25 cellular contexts compared by ENCODE assay signal in genomic region chr6:170156448-170157375, GRCh38.
"Had no signal": no experiment of that assay in that cellular context is flagged by ENCODE, and none has a peak within 500 bp of the region (broad histone marks: within the 10 kb centered on the region; RNA-seq: fewer than 3 reads in every experiment).

No MANE protein-coding gene starts in this region.

- H3K9me3 Mint-ChIP-seq: activated B cell treated with CpG ODN at 0.5 μM for 24 hours; activated naive CD4-positive, alpha-beta T cell treated with anti-CD3 and anti-CD28 coated beads, Interleukin-2, amount 50 U/mL, for 24 hours; activated naive CD8-positive, alpha-beta T cell treated with anti-CD3 and anti-CD28 coated beads, Interleukin-2, amount 50 U/mL, for 24 hours; activated T-helper 2 cell treated with anti-CD3 and anti-CD28 coated beads, Interferon-gamma antibody, Interleukin-2, Interleukin-4, amounts not matched to agents 10 μg/mL and 5 μg/mL and 100 μg/mL, durations not matched to agents 14 hours and 24 hours and 36 hours; dendritic cell treated with granulocyte-macrophage colony-stimulating factor and Interleukin-4, amounts not matched to agents 40 ng/mL and 50 ng/mL, for 4 days; memory B cell; naive thymus-derived CD4-positive, alpha-beta T cell; T-helper 2 cell treated with Interferon-gamma antibody and Interleukin-4, amounts not matched to agents 5 μg/mL and 100 μg/mL, for 36 hours had no signal

- H3K36me3 ChIP-seq: esophagus muscularis mucosa, neural progenitor cell, transverse colon, uterus had no signal

- H3K4me1 ChIP-seq: foreskin keratinocyte, testis, uterus had no signal

- H3K4me2 ChIP-seq: neural progenitor cell, smooth muscle cell had no signal

- H3K27ac Mint-ChIP-seq: activated B cell treated with CpG ODN at 0.5 μM for 24 hours; activated CD8-positive, alpha-beta memory T cell treated with anti-CD3 and anti-CD28 coated beads, Interleukin-2, amount 10 ng/mL, durations not matched to agents 7 days and 5 days; activated CD8-positive, alpha-beta T cell treated with anti-CD3 and anti-CD28 coated beads, Interleukin-2, amount 10 ng/mL, durations not matched to agents 7 days and 5 days; activated naive CD8-positive, alpha-beta T cell treated with anti-CD3 and anti-CD28 coated beads, Interleukin-2, amount 50 U/mL, for 24 hours; activated T-helper 2 cell treated with anti-CD3 and anti-CD28 coated beads, Interferon-gamma antibody, Interleukin-2, Interleukin-4, amounts not matched to agents 10 μg/mL and 5 μg/mL and 100 μg/mL, durations not matched to agents 14 hours and 24 hours and 36 hours; dendritic cell treated with granulocyte-macrophage colony-stimulating factor and Interleukin-4, amounts not matched to agents 40 ng/mL and 50 ng/mL, for 4 days; naive thymus-derived CD4-positive, alpha-beta T cell; T-helper 2 cell treated with Interferon-gamma antibody and Interleukin-4, amounts not matched to agents 5 μg/mL and 100 μg/mL, for 36 hours had no signal

- FAIRE-seq: islet of Langerhans had no signal

- H3K9ac ChIP-seq: neural progenitor cell had no signal

- H3K27ac ChIP-seq: esophagus muscularis mucosa, foreskin keratinocyte, neural progenitor cell, testis, transverse colon, uterus had no signal

- H3K27me3 ChIP-seq: neural progenitor cell, testis, transverse colon, uterus had no signal

- H3K36me3 Mint-ChIP-seq: activated CD8-positive, alpha-beta memory T cell treated with anti-CD3 and anti-CD28 coated beads, Interleukin-2, amount 10 ng/mL, durations not matched to agents 7 days and 5 days; activated naive CD4-positive, alpha-beta T cell treated with anti-CD3 and anti-CD28 coated beads, Interleukin-2, amount 50 U/mL, for 24 hours; memory B cell; naive thymus-derived CD4-positive, alpha-beta T cell; neural progenitor cell had no signal

- H3K4me3 ChIP-seq: esophagus muscularis mucosa, neural progenitor cell, smooth muscle cell, testis, transverse colon, uterus had no signal

- H3K9me3 ChIP-seq: esophagus muscularis mucosa, testis, transverse colon, uterus had no signal

- H3K4me3 Mint-ChIP-seq: activated B cell treated with CpG ODN at 0.5 μM for 24 hours; activated CD8-positive, alpha-beta memory T cell treated with anti-CD3 and anti-CD28 coated beads, Interleukin-2, amount 10 ng/mL, durations not matched to agents 7 days and 5 days; activated CD8-positive, alpha-beta T cell treated with anti-CD3 and anti-CD28 coated beads, Interleukin-2, amount 10 ng/mL, durations not matched to agents 7 days and 5 days; activated naive CD4-positive, alpha-beta T cell treated with anti-CD3 and anti-CD28 coated beads, Interleukin-2, amount 50 U/mL, for 24 hours; activated naive CD8-positive, alpha-beta T cell treated with anti-CD3 and anti-CD28 coated beads, Interleukin-2, amount 50 U/mL, for 24 hours; dendritic cell treated with granulocyte-macrophage colony-stimulating factor and Interleukin-4, amounts not matched to agents 40 ng/mL and 50 ng/mL, for 4 days; memory B cell; naive thymus-derived CD4-positive, alpha-beta T cell; T-helper 2 cell treated with Interferon-gamma antibody and Interleukin-4, amounts not matched to agents 5 μg/mL and 100 μg/mL, for 36 hours had no signal

- ATAC-seq: activated CD8-positive, alpha-beta memory T cell treated with anti-CD3 and anti-CD28 coated beads, Interleukin-2, amount 10 ng/mL, durations not matched to agents 7 days and 5 days; activated CD8-positive, alpha-beta T cell treated with anti-CD3 and anti-CD28 coated beads, Interleukin-2, amount 10 ng/mL, durations not matched to agents 7 days and 5 days; activated naive CD8-positive, alpha-beta T cell treated with anti-CD3 and anti-CD28 coated beads, Interleukin-2, amount 50 U/mL, for 24 hours; foreskin keratinocyte; naive thymus-derived CD4-positive, alpha-beta T cell had no signal

- H2AFZ ChIP-seq: neural progenitor cell had no signal

- H3K4me1 Mint-ChIP-seq: activated B cell treated with CpG ODN at 0.5 μM for 24 hours, memory B cell had no signal

- DNase-seq: activated B cell treated with CpG ODN at 0.5 μM for 24 hours; activated CD8-positive, alpha-beta memory T cell treated with anti-CD3 and anti-CD28 coated beads, Interleukin-2, amount 10 ng/mL, durations not matched to agents 7 days and 5 days; activated CD8-positive, alpha-beta T cell treated with anti-CD3 and anti-CD28 coated beads, Interleukin-2, amount 10 ng/mL, durations not matched to agents 7 days and 5 days; activated naive CD8-positive, alpha-beta T cell treated with anti-CD3 and anti-CD28 coated beads, Interleukin-2, amount 50 U/mL, for 24 hours; activated T-cell treated with anti-CD3 and anti-CD28 coated beads, Interleukin-2, amount 50 U/mL, for 48 hours; amygdala; caudate nucleus; foreskin keratinocyte; midbrain; naive thymus-derived CD4-positive, alpha-beta T cell; stimulated activated CD4-positive, alpha-beta T cell treated with anti-CD3 and anti-CD28 coated beads, Interleukin-15, amount 100 ng/mL, for 24 hours; stimulated activated CD4-positive, alpha-beta T cell treated with anti-CD3 and anti-CD28 coated beads, Interleukin-2, amount 100 ng/mL, for 24 hours; stimulated activated naive CD4-positive, alpha-beta T cell; testis; transverse colon; uterus had no signal
